2 cellular contexts compared by ENCODE assay signal in genomic region chr20:14333734-14334133, GRCh38.
TF ChIP-seq lines count a peak whose summit lies in the region.

No MANE protein-coding gene starts in this region.

TF ChIP-seq in GM12878, 131 proteins besides CTCF, POLR2A, EP300 and RAD21:
- TF ChIP-seq WRNIP1 (IDR thresholded peaks at IDR 0.05; ENCODE audit: borderline replicate concordance, low read depth, low read length) (no peak), RB1 (IDR thresholded peaks at IDR 0.05; ENCODE audit: borderline replicate concordance) (no peak), CREM (IDR thresholded peaks at IDR 0.05; ENCODE audit: low read depth) (no peak), BHLHE40 (IDR thresholded peaks at IDR 0.05; ENCODE audit: borderline replicate concordance in 1 of 2, low read depth in 2 of 2, low read length in 1 of 2) (peak; percentile 54 to 63), MAX (IDR thresholded peaks at IDR 0.05; ENCODE audit: low read depth, low read length) (no peak), SREBF2 (IDR thresholded peaks at IDR 0.05; ENCODE audit: low read length) (no peak), ZBTB11 (CRISPR knock-in tag; IDR thresholded peaks at IDR 0.05) (no peak), ZBTB33 (IDR thresholded peaks at IDR 0.05) (no peak), KDM1A (IDR thresholded peaks at IDR 0.05; ENCODE audit: borderline replicate concordance) (no peak)

TF ChIP-seq in GM12891, 5 proteins besides CTCF, POLR2A, EP300 and RAD21:
- TF ChIP-seq PAX5 (IDR thresholded peaks at IDR 0.05; ENCODE audit: insufficient read depth, low read length, severe bottlenecking) (no peak), SPI1 (IDR thresholded peaks at IDR 0.05; ENCODE audit: low read depth, low read length) (no peak), TAF1 (IDR thresholded peaks at IDR 0.05; ENCODE audit: low read depth, low read length) (no peak), POU2F2 (IDR thresholded peaks at IDR 0.05; ENCODE audit: low read depth, low read length) (no peak), POLR2AphosphoS5 (IDR thresholded peaks at IDR 0.05; ENCODE audit: low read depth, low read length) (no peak)
TF ChIP-seq in GM12891: peak in this region for 0.
